In the genomic region with DNA sequence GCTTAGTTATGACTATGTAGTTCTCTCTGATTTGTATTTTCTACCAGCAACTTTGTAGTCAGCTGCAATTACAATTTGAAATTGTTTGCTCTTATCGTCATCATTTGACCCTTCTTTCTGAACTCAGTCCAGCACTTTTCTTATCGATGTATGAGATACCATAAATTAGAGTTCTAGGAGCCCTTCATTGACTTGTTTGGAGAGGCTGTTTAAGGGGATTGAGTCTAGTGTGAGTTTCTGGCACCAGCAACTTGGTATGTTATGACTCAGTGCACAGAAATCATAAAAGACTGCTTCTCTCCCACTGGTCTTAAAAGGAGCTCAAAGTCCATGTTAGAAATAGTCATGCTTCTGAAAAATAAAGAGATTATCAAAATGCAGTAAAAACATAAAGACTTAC, we compare ENCODE assay signal across 11 cellular contexts.
DNase-seq lines count a peak whose midpoint lies in the region; ATAC-seq and TF ChIP-seq lines count a peak whose summit lies in the region.
"Had no signal": no experiment of that assay in that cellular context is flagged by ENCODE, and none has a peak within 500 bp of the region (broad histone marks: within the 10 kb centered on the region; RNA-seq: fewer than 3 reads in every experiment).

No MANE protein-coding gene starts in this region.

- peak; percentile 79 for DNase-seq in AG10803 (ENCODE audit: low read depth)
- DNase-seq in LHCN-M2 (ENCODE audit: low read depth) = peak; percentile 66
- no peak for DNase-seq in chondrocyte (ENCODE audit: low spot score)
- no peak for DNase-seq in H4 (ENCODE audit: low spot score)
- no peak for DNase-seq in superior temporal gyrus (ENCODE audit: extremely low spot score)
- DNase-seq in activated CD4-positive, alpha-beta memory T cell treated with anti-CD3 and anti-CD28 coated beads, Interleukin-2, amount 10 ng/mL, durations not matched to agents 7 days and 5 days = no peak
- DNase-seq: DND-41; endodermal cell; stimulated activated naive CD4-positive, alpha-beta T cell had no signal

- peaks cover 15% of the 10 kb centered on the region for H3K4me1 ChIP-seq in muscle layer of colon (ENCODE audit: insufficient read depth, low read length)

- H3K27me3 Mint-ChIP-seq in chondrocyte (ENCODE audit: low read depth) = no peaks in the 10 kb centered on the region
- no peaks in the 10 kb centered on the region for H3K27me3 Mint-ChIP-seq in activated CD4-positive, alpha-beta memory T cell treated with anti-CD3 and anti-CD28 coated beads, Interleukin-2, amount 10 ng/mL, durations not matched to agents 7 days and 5 days

- H3K9ac ChIP-seq in muscle layer of colon (ENCODE audit: low read length) = no peak overlapping the region

- no peaks in the 10 kb centered on the region for H3K36me3 Mint-ChIP-seq in chondrocyte (ENCODE audit: low read depth)
- no peaks in the 10 kb centered on the region for H3K36me3 Mint-ChIP-seq in activated CD4-positive, alpha-beta memory T cell treated with anti-CD3 and anti-CD28 coated beads, Interleukin-2, amount 10 ng/mL, durations not matched to agents 7 days and 5 days (ENCODE audit: low read depth)

- TF ChIP-seq CTCF in AG10803 (conservative IDR thresholded peaks at IDR 0.05; ENCODE audit: low read length) = no peak
- TF ChIP-seq CTCF in chondrocyte (IDR thresholded peaks at IDR 0.05) = no peak

- H3K36me3 ChIP-seq in muscle layer of colon (ENCODE audit: insufficient read depth, low read length) = no peaks in the 10 kb centered on the region

- H3K27ac Mint-ChIP-seq in chondrocyte (ENCODE audit: unreplicated experiment) = peak overlapping the region; percentile 77
- no peak overlapping the region for H3K27ac Mint-ChIP-seq in activated CD4-positive, alpha-beta memory T cell treated with anti-CD3 and anti-CD28 coated beads, Interleukin-2, amount 10 ng/mL, durations not matched to agents 7 days and 5 days
- H3K27ac Mint-ChIP-seq: endodermal cell had no signal

- H3K4me3 ChIP-seq in AG10803 (ENCODE audit: low read length) (no peak overlapping the region), muscle layer of colon (ENCODE audit: low read depth in 1 of 2, low read length in 2 of 2) (peak overlapping the region in 1 of 2 donors; percentile 44)

- POLR2A ChIA-PET in activated CD4-positive, alpha-beta memory T cell treated with anti-CD3 and anti-CD28 coated beads, Interleukin-2, amount 10 ng/mL, durations not matched to agents 7 days and 5 days (lab: Charles Lee) = no interaction called here

- no peak overlapping the region for H3K4me3 Mint-ChIP-seq in chondrocyte (ENCODE audit: unreplicated experiment)
- H3K4me3 Mint-ChIP-seq in activated CD4-positive, alpha-beta memory T cell treated with anti-CD3 and anti-CD28 coated beads, Interleukin-2, amount 10 ng/mL, durations not matched to agents 7 days and 5 days = no peak overlapping the region
- H3K4me3 Mint-ChIP-seq: endodermal cell had no signal

- CTCF ChIA-PET in activated CD4-positive, alpha-beta memory T cell treated with anti-CD3 and anti-CD28 coated beads, Interleukin-2, amount 10 ng/mL, durations not matched to agents 7 days and 5 days (lab: Charles Lee) = no interaction called here

- H3K9me3 ChIP-seq in muscle layer of colon (ENCODE audit: low read length) = no peaks in the 10 kb centered on the region

- no peaks in the 10 kb centered on the region for H3K9me3 Mint-ChIP-seq in chondrocyte (ENCODE audit: low read depth)
- peaks cover 3% of the 10 kb centered on the region for H3K9me3 Mint-ChIP-seq in activated CD4-positive, alpha-beta memory T cell treated with anti-CD3 and anti-CD28 coated beads, Interleukin-2, amount 10 ng/mL, durations not matched to agents 7 days and 5 days

- no peaks in the 10 kb centered on the region for H3K27me3 ChIP-seq in muscle layer of colon (ENCODE audit: control insufficient read depth in 1 of 2, insufficient read depth in 2 of 2, low read length in 2 of 2)

- H3K4me1 Mint-ChIP-seq in chondrocyte (ENCODE audit: low read depth) = peaks cover 31% of the 10 kb centered on the region
- H3K4me1 Mint-ChIP-seq in activated CD4-positive, alpha-beta memory T cell treated with anti-CD3 and anti-CD28 coated beads, Interleukin-2, amount 10 ng/mL, durations not matched to agents 7 days and 5 days = no peaks in the 10 kb centered on the region

- H3K27ac ChIP-seq in muscle layer of colon (ENCODE audit: low read depth, low read length) = peak overlapping the region; percentile 50

- ATAC-seq in HG02759 (IDR thresholded peaks at IDR 0.05; ENCODE audit: unreplicated experiment) = no peak

Comparison
In these comparisons a context has a peak if more than half of its experiments do, and no peak if none do; other contexts are left out.
1. DNase-seq: peak in AG10803 (single experiment) and LHCN-M2 (single experiment); none in chondrocyte (single experiment), H4 (single experiment), superior temporal gyrus (single experiment) and activated CD4-positive, alpha-beta memory T cell treated with anti-CD3 and anti-CD28 coated beads, Interleukin-2, amount 10 ng/mL, durations not matched to agents 7 days and 5 days (single experiment).